Comparison of ENCODE assay signal across 38 cellular contexts in genomic region chr20:57806975-57807374, GRCh38.
"Had no signal": no experiment of that assay in that cellular context is flagged by ENCODE, and none has a peak within 500 bp of the region (broad histone marks: within the 10 kb centered on the region; RNA-seq: fewer than 3 reads in every experiment).

No MANE protein-coding gene starts in this region.

- H3K27ac Mint-ChIP-seq: activated CD4-positive, alpha-beta memory T cell treated with anti-CD3 and anti-CD28 coated beads for 36 hours; activated CD4-positive, alpha-beta T cell treated with anti-CD3 and anti-CD28 coated beads for 36 hours; activated CD4-positive, alpha-beta T cell treated with anti-CD3 and anti-CD28 coated beads, Interleukin-2, amount 10 ng/mL, durations not matched to agents 24 days and 14 days; activated CD8-positive, alpha-beta memory T cell treated with anti-CD3 and anti-CD28 coated beads, Interleukin-2, amount 10 ng/mL, durations not matched to agents 7 days and 5 days; activated CD8-positive, alpha-beta T cell treated with anti-CD3 and anti-CD28 coated beads, Interleukin-2, amount 10 ng/mL, durations not matched to agents 7 days and 5 days; activated naive CD4-positive, alpha-beta T cell treated with anti-CD3 and anti-CD28 coated beads, Interleukin-2, amount 10 ng/mL, durations not matched to agents 7 days and 5 days; activated naive CD8-positive, alpha-beta T cell treated with anti-CD3 and anti-CD28 coated beads, Interleukin-2, amount 10 ng/mL, durations not matched to agents 7 days and 5 days; activated T-helper 1 cell treated with anti-CD3 and anti-CD28 coated beads, Interleukin-12 subunit alpha, Interleukin-12 subunit beta, Interleukin-2, Interleukin-4 antibody, amounts not matched to agents 30 ng/mL and 10 ng/mL and 1 ng/mL, durations not matched to agents 14 hours and 24 hours and 36 hours; activated T-helper 2 cell treated with anti-CD3 and anti-CD28 coated beads, Interferon-gamma antibody, Interleukin-2, Interleukin-4, amounts not matched to agents 10 μg/mL and 5 μg/mL and 100 μg/mL, durations not matched to agents 14 hours and 24 hours and 36 hours; T-helper 17 cell; T-helper 2 cell treated with Interferon-gamma antibody and Interleukin-4, amounts not matched to agents 5 μg/mL and 100 μg/mL, for 36 hours had no signal

- FAIRE-seq: astrocyte, bronchial epithelial cell, colon, endometrium, endothelial cell of umbilical vein had no signal

- H3K27me3 Mint-ChIP-seq: activated CD4-positive, alpha-beta memory T cell treated with anti-CD3 and anti-CD28 coated beads for 36 hours; activated CD4-positive, alpha-beta T cell treated with anti-CD3 and anti-CD28 coated beads for 36 hours; activated CD4-positive, alpha-beta T cell treated with anti-CD3 and anti-CD28 coated beads, Interleukin-2, amount 10 ng/mL, durations not matched to agents 24 days and 14 days; activated naive CD8-positive, alpha-beta T cell treated with anti-CD3 and anti-CD28 coated beads, Interleukin-2, amount 10 ng/mL, durations not matched to agents 7 days and 5 days had no signal

- ATAC-seq: activated CD4-positive, alpha-beta T cell treated with anti-CD3 and anti-CD28 coated beads for 36 hours; activated CD8-positive, alpha-beta memory T cell treated with anti-CD3 and anti-CD28 coated beads, Interleukin-2, amount 10 ng/mL, durations not matched to agents 7 days and 5 days; activated CD8-positive, alpha-beta T cell treated with anti-CD3 and anti-CD28 coated beads, Interleukin-2, amount 10 ng/mL, durations not matched to agents 7 days and 5 days; activated naive CD4-positive, alpha-beta T cell treated with anti-CD3 and anti-CD28 coated beads, Interleukin-2, amount 50 U/mL, for 72 hours; gastroesophageal sphincter; T-helper 17 cell had no signal

- H3K36me3 ChIP-seq: brain microvascular endothelial cell, esophagus squamous epithelium, gastroesophageal sphincter had no signal

- H3K27me3 ChIP-seq: brain microvascular endothelial cell, gastroesophageal sphincter had no signal

- H3K4me1 Mint-ChIP-seq: activated CD4-positive, alpha-beta T cell treated with anti-CD3 and anti-CD28 coated beads for 36 hours; activated CD4-positive, alpha-beta T cell treated with anti-CD3 and anti-CD28 coated beads, Interleukin-2, amount 10 ng/mL, durations not matched to agents 24 days and 14 days; activated CD8-positive, alpha-beta memory T cell treated with anti-CD3 and anti-CD28 coated beads, Interleukin-2, amount 10 ng/mL, durations not matched to agents 7 days and 5 days; activated naive CD4-positive, alpha-beta T cell treated with anti-CD3 and anti-CD28 coated beads, Interleukin-2, amount 10 ng/mL, durations not matched to agents 7 days and 5 days; activated naive CD8-positive, alpha-beta T cell treated with anti-CD3 and anti-CD28 coated beads, Interleukin-2, amount 10 ng/mL, durations not matched to agents 7 days and 5 days; central memory CD8-positive, alpha-beta T cell had no signal

- H3K27ac ChIP-seq: brain microvascular endothelial cell, epithelial cell of prostate, esophagus squamous epithelium, gastroesophageal sphincter had no signal

- DNase-seq: activated CD4-positive, alpha-beta memory T cell treated with anti-CD3 and anti-CD28 coated beads for 36 hours; activated CD4-positive, alpha-beta T cell treated with anti-CD3 and anti-CD28 coated beads for 36 hours; activated CD4-positive, alpha-beta T cell treated with anti-CD3 and anti-CD28 coated beads, Interleukin-2, amount 10 ng/mL, durations not matched to agents 24 days and 14 days; activated CD4-positive, CD25-positive, alpha-beta regulatory T cell; activated CD4-positive, CD25-positive, alpha-beta regulatory T cell treated with anti-CD3 and anti-CD28 coated beads, Interleukin-2, amount 50 U/mL, for 72 hours; activated CD8-positive, alpha-beta memory T cell treated with anti-CD3 and anti-CD28 coated beads, Interleukin-2, amount 10 ng/mL, durations not matched to agents 7 days and 5 days; activated CD8-positive, alpha-beta memory T cell treated with anti-CD3 and anti-CD28 coated beads, Interleukin-2, amount 50 U/mL, for 4 hours; activated CD8-positive, alpha-beta T cell treated with anti-CD3 and anti-CD28 coated beads, Interleukin-2, amount 10 ng/mL, durations not matched to agents 7 days and 5 days; activated effector memory CD4-positive, alpha-beta T cell treated with anti-CD3 and anti-CD28 coated beads, Interleukin-2, amount 50 U/mL, for 16 hours; activated naive CD4-positive, alpha-beta T cell; activated naive CD4-positive, alpha-beta T cell treated with anti-CD3 and anti-CD28 coated beads, Interleukin-2, amount 10 ng/mL, durations not matched to agents 7 days and 5 days; activated naive CD8-positive, alpha-beta T cell treated with anti-CD3 and anti-CD28 coated beads, Interleukin-2, amount 10 ng/mL, durations not matched to agents 7 days and 5 days; activated T-cell treated with anti-CD3 and anti-CD28 coated beads, Interleukin-2, amount 50 U/mL, for 1 hour; activated T-cell treated with anti-CD3 and anti-CD28 coated beads, Interleukin-2, amount 50 U/mL, for 48 hours; amniotic stem cell; anterior cingulate cortex; brain microvascular endothelial cell; cortex of kidney; dermis blood vessel endothelial cell; effector CD8-positive, alpha-beta T cell; esophagus squamous epithelium; foreskin melanocyte; SW 1271; T-helper 1 cell; T-helper 17 cell; T1000 had no signal

- H3K9me3 ChIP-seq: esophagus squamous epithelium, gastroesophageal sphincter had no signal

- H3K36me3 Mint-ChIP-seq: activated CD4-positive, alpha-beta memory T cell treated with anti-CD3 and anti-CD28 coated beads for 36 hours; activated CD8-positive, alpha-beta memory T cell treated with anti-CD3 and anti-CD28 coated beads, Interleukin-2, amount 10 ng/mL, durations not matched to agents 7 days and 5 days; activated naive CD4-positive, alpha-beta T cell treated with anti-CD3 and anti-CD28 coated beads, Interleukin-2, amount 10 ng/mL, durations not matched to agents 7 days and 5 days; activated naive CD4-positive, alpha-beta T cell treated with anti-CD3 and anti-CD28 coated beads, Interleukin-2, amount 50 U/mL, for 72 hours; activated naive CD8-positive, alpha-beta T cell treated with anti-CD3 and anti-CD28 coated beads, Interleukin-2, amount 10 ng/mL, durations not matched to agents 7 days and 5 days had no signal

- H3K4me3 Mint-ChIP-seq: activated CD4-positive, alpha-beta memory T cell treated with anti-CD3 and anti-CD28 coated beads for 36 hours; activated CD4-positive, alpha-beta T cell treated with anti-CD3 and anti-CD28 coated beads for 36 hours; activated CD4-positive, alpha-beta T cell treated with anti-CD3 and anti-CD28 coated beads, Interleukin-2, amount 10 ng/mL, durations not matched to agents 24 days and 14 days; activated CD8-positive, alpha-beta memory T cell treated with anti-CD3 and anti-CD28 coated beads, Interleukin-2, amount 10 ng/mL, durations not matched to agents 7 days and 5 days; activated CD8-positive, alpha-beta T cell treated with anti-CD3 and anti-CD28 coated beads, Interleukin-2, amount 10 ng/mL, durations not matched to agents 7 days and 5 days; activated naive CD4-positive, alpha-beta T cell treated with anti-CD3 and anti-CD28 coated beads, Interleukin-2, amount 10 ng/mL, durations not matched to agents 7 days and 5 days; activated naive CD8-positive, alpha-beta T cell treated with anti-CD3 and anti-CD28 coated beads, Interleukin-2, amount 10 ng/mL, durations not matched to agents 7 days and 5 days; activated T-helper 1 cell treated with anti-CD3 and anti-CD28 coated beads, Interleukin-12 subunit alpha, Interleukin-12 subunit beta, Interleukin-2, Interleukin-4 antibody, amounts not matched to agents 30 ng/mL and 10 ng/mL and 1 ng/mL, durations not matched to agents 14 hours and 24 hours and 36 hours; central memory CD8-positive, alpha-beta T cell; T-helper 17 cell; T-helper 2 cell treated with Interferon-gamma antibody and Interleukin-4, amounts not matched to agents 5 μg/mL and 100 μg/mL, for 36 hours had no signal

- H3K9me3 Mint-ChIP-seq: activated CD4-positive, alpha-beta memory T cell treated with anti-CD3 and anti-CD28 coated beads for 36 hours; activated CD4-positive, alpha-beta T cell treated with anti-CD3 and anti-CD28 coated beads, Interleukin-2, amount 10 ng/mL, durations not matched to agents 24 days and 14 days; activated naive CD4-positive, alpha-beta T cell treated with anti-CD3 and anti-CD28 coated beads, Interleukin-2, amount 10 ng/mL, durations not matched to agents 7 days and 5 days; activated naive CD4-positive, alpha-beta T cell treated with anti-CD3 and anti-CD28 coated beads, Interleukin-2, amount 50 U/mL, for 72 hours; activated naive CD8-positive, alpha-beta T cell treated with anti-CD3 and anti-CD28 coated beads, Interleukin-2, amount 10 ng/mL, durations not matched to agents 7 days and 5 days; activated T-helper 1 cell treated with anti-CD3 and anti-CD28 coated beads, Interleukin-12 subunit alpha, Interleukin-12 subunit beta, Interleukin-2, Interleukin-4 antibody, amounts not matched to agents 30 ng/mL and 10 ng/mL and 1 ng/mL, durations not matched to agents 14 hours and 24 hours and 36 hours; activated T-helper 2 cell treated with anti-CD3 and anti-CD28 coated beads, Interferon-gamma antibody, Interleukin-2, Interleukin-4, amounts not matched to agents 10 μg/mL and 5 μg/mL and 100 μg/mL, durations not matched to agents 14 hours and 24 hours and 36 hours; central memory CD8-positive, alpha-beta T cell; T-helper 2 cell treated with Interferon-gamma antibody and Interleukin-4, amounts not matched to agents 5 μg/mL and 100 μg/mL, for 36 hours had no signal

- H3K4me3 ChIP-seq: esophagus squamous epithelium, gastroesophageal sphincter had no signal
